1 cellular context compared by ENCODE assay signal in genomic region chr13:51444922-51445321, GRCh38.
TF ChIP-seq lines count a peak whose summit lies in the region.

No MANE protein-coding gene starts in this region.

TF ChIP-seq in HepG2, 621 proteins besides CTCF, POLR2A, EP300 and RAD21 (continued from another document):
- TF ChIP-seq ZNF770 (CRISPR knock-in tag; IDR thresholded peaks at IDR 0.05) (no peak), HMG20A (CRISPR knock-in tag; IDR thresholded peaks at IDR 0.05; ENCODE audit: borderline replicate concordance) (no peak)
- TF ChIP-seq, protein P1, sequence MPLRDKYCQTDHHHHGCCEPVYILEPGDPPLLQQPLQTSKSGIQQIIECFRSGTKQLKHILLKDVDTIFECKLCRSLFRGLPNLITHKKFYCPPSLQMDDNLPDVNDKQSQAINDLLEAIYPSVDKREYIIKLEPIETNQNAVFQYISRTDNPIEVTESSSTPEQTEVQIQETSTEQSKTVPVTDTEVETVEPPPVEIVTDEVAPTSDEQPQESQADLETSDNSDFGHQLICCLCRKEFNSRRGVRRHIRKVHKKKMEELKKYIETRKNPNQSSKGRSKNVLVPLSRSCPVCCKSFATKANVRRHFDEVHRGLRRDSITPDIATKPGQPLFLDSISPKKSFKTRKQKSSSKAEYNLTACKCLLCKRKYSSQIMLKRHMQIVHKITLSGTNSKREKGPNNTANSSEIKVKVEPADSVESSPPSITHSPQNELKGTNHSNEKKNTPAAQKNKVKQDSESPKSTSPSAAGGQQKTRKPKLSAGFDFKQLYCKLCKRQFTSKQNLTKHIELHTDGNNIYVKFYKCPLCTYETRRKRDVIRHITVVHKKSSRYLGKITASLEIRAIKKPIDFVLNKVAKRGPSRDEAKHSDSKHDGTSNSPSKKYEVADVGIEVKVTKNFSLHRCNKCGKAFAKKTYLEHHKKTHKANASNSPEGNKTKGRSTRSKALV (CRISPR knock-in tag; IDR thresholded peaks at IDR 0.05), result no peak
TF ChIP-seq in HepG2: peak in this region for 1.
